In genomic region chr9:134617836-134618162, GRCh38 we compare ENCODE assay signal across 1 cellular context.
TF ChIP-seq lines count a peak whose summit lies in the region.

No MANE protein-coding gene starts in this region.

TF ChIP-seq in H1, 55 proteins besides CTCF, POLR2A, EP300 and RAD21 (continued from another document):
- TF ChIP-seq HDAC2 (IDR thresholded peaks at IDR 0.05; ENCODE audit: borderline replicate concordance in 1 of 2, low read depth in 2 of 2, low read length in 2 of 2) (no peak), TEAD4 (IDR thresholded peaks at IDR 0.05; ENCODE audit: low read depth, low read length) (no peak), FOSL1 (IDR thresholded peaks at IDR 0.05; ENCODE audit: insufficient read depth, low read depth, low read length) (no peak), CBX8 (IDR thresholded peaks at IDR 0.05; ENCODE audit: borderline replicate concordance, low read depth, low read length) (no peak), USF2 (IDR thresholded peaks at IDR 0.05; ENCODE audit: low read length) (no peak), RFX5 (IDR thresholded peaks at IDR 0.05; ENCODE audit: borderline replicate concordance, low read depth, low read length) (no peak), TAF7 (optimal IDR thresholded peaks at IDR 0.05; ENCODE audit: borderline replicate concordance, low read depth, low read length) (no peak), YY1 (IDR thresholded peaks at IDR 0.05; ENCODE audit: low read depth, low read length) (no peak), BCL11A (IDR thresholded peaks at IDR 0.05; ENCODE audit: low read depth in 2 of 2, low read length in 2 of 2) (no peak), JUN (IDR thresholded peaks at IDR 0.05; ENCODE audit: low read depth, low read length) (no peak), JUND (IDR thresholded peaks at IDR 0.05; ENCODE audit: low read length) (no peak), GTF2F1 (IDR thresholded peaks at IDR 0.05; ENCODE audit: borderline replicate concordance, low read depth, low read length) (no peak), TBP (IDR thresholded peaks at IDR 0.05; ENCODE audit: low read depth, low read length) (no peak), SRF (IDR thresholded peaks at IDR 0.05; ENCODE audit: low read depth, low read length) (no peak), SP4 (IDR thresholded peaks at IDR 0.05; ENCODE audit: low read length) (no peak), CREB1 (IDR thresholded peaks at IDR 0.05) (no peak)
